10 cellular contexts compared by ENCODE assay signal in genomic region chr4:61224573-61224972, GRCh38. TPM values are rescaled to one million over a fixed set of nuclear protein-coding genes. Genes with fewer than 3 reads are reported as not detected.
"Had no signal": no experiment of that assay in that cellular context is flagged by ENCODE, and none has a peak within 500 bp of the region (broad histone marks: within the 10 kb centered on the region; RNA-seq: fewer than 3 reads in every experiment).

No MANE protein-coding gene starts in this region.

- DNase-seq: GM23248, GOT3, H7, HCEC 1CT, KBM-7 had no signal

- H3K27ac Mint-ChIP-seq: IgD-negative memory B cell had no signal

- H3K4me3 ChIP-seq: GM23248 had no signal

- H3K9ac ChIP-seq: GM23248, KMS-11 had no signal

- H3K4me3 Mint-ChIP-seq: IgD-negative memory B cell had no signal

- H3K27me3 Mint-ChIP-seq: IgD-negative memory B cell had no signal

- H3K27ac ChIP-seq: GM23248, HL-60, KMS-11 had no signal

- ATAC-seq: HepG2 had no signal

- H3K36me3 Mint-ChIP-seq: IgD-negative memory B cell had no signal

- H2AFZ ChIP-seq: GM23248 had no signal

- H3K4me2 ChIP-seq: KMS-11 had no signal

- H3K4me1 Mint-ChIP-seq: IgD-negative memory B cell had no signal

RNA-seq across cellular contexts. Expression of gene ADGRL3, which starts 24.4 kb away (rescaled TPM):
- total RNA-seq: GM23248, H4 had no signal
- polyA plus RNA-seq: GM23248, IgD-negative memory B cell had no signal
